In genomic region chr7:132395375-132395774, GRCh38 we compare ENCODE assay signal across 23 cellular contexts.
"Had no signal": no experiment of that assay in that cellular context is flagged by ENCODE, and none has a peak within 500 bp of the region (broad histone marks: within the 10 kb centered on the region; RNA-seq: fewer than 3 reads in every experiment).

No MANE protein-coding gene starts in this region.

- H3K27me3 Mint-ChIP-seq: activated T-cell treated with anti-CD3 and anti-CD28 coated beads, Interleukin-2, amount 50 U/mL, for 24 hours; activated T-helper 17 cell treated with anti-CD3 and anti-CD28 coated beads, Interleukin-2, amount 50 U/mL, for 72 hours had no signal

- H3K4me1 Mint-ChIP-seq: activated T-helper 17 cell treated with anti-CD3 and anti-CD28 coated beads, Interleukin-2, amount 50 U/mL, for 72 hours; stimulated activated naive B cell treated with anti-CD40 and anti-IgM and Interleukin-4, amounts not matched to agents 10 μg/mL and 1 μg/mL and 100 μg/mL, for 72 hours had no signal

- H3K9me3 ChIP-seq: left lung, testis, uterus had no signal

- H3K36me3 ChIP-seq: left lung, uterus had no signal

- DNase-seq: activated CD4-positive, alpha-beta T cell treated with anti-CD3 and anti-CD28 coated beads for 48 hours; activated CD4-positive, CD25-positive, alpha-beta regulatory T cell; activated CD8-positive, alpha-beta memory T cell treated with anti-CD3 and anti-CD28 coated beads for 24 hours; activated CD8-positive, alpha-beta memory T cell treated with anti-CD3 and anti-CD28 coated beads, Interleukin-2, amount 50 U/mL, for 4 hours; activated T-cell treated with anti-CD3 and anti-CD28 coated beads, Interleukin-2, amount 50 U/mL, for 24 hours; amniotic stem cell; cortex of kidney; kidney; left lung; midbrain; nucleus accumbens; small intestine; stimulated activated CD4-positive, alpha-beta T cell treated with anti-CD3 and anti-CD28 coated beads, Interleukin-15, amount 100 ng/mL, for 24 hours; stimulated activated naive B cell treated with anti-CD40 and anti-IgM and Interleukin-4, amounts not matched to agents 10 μg/mL and 1 μg/mL and 100 μg/mL, for 72 hours; testis; trophoblast cell; uterus had no signal

- H3K27me3 ChIP-seq: testis, uterus had no signal

- H3K27ac ChIP-seq: epithelial cell of prostate, left lung, parathyroid adenoma, testis, uterus had no signal

- ATAC-seq: activated naive CD4-positive, alpha-beta T cell treated with anti-CD3 and anti-CD28 coated beads, Interleukin-2, amount 50 U/mL, for 72 hours; activated T-helper 17 cell treated with anti-CD3 and anti-CD28 coated beads, Interleukin-2, amount 50 U/mL, for 72 hours; left lung; sciatic nerve; stimulated activated naive B cell treated with anti-CD40 and anti-IgM and Interleukin-4, amounts not matched to agents 10 μg/mL and 1 μg/mL and 100 μg/mL, for 72 hours had no signal

- H3K4me3 Mint-ChIP-seq: activated T-cell treated with anti-CD3 and anti-CD28 coated beads, Interleukin-2, amount 50 U/mL, for 24 hours; activated T-helper 17 cell treated with anti-CD3 and anti-CD28 coated beads, Interleukin-2, amount 50 U/mL, for 72 hours; nephron; stimulated activated naive B cell treated with anti-CD40 and anti-IgM and Interleukin-4, amounts not matched to agents 10 μg/mL and 1 μg/mL and 100 μg/mL, for 72 hours had no signal

- H3K4me3 ChIP-seq: left lung, testis, uterus had no signal

- H3K36me3 Mint-ChIP-seq: activated naive CD4-positive, alpha-beta T cell treated with anti-CD3 and anti-CD28 coated beads, Interleukin-2, amount 50 U/mL, for 72 hours; stimulated activated naive B cell treated with anti-CD40 and anti-IgM and Interleukin-4, amounts not matched to agents 10 μg/mL and 1 μg/mL and 100 μg/mL, for 72 hours had no signal

- H3K27ac Mint-ChIP-seq: activated naive CD4-positive, alpha-beta T cell treated with anti-CD3 and anti-CD28 coated beads, Interleukin-2, amount 50 U/mL, for 72 hours; activated T-cell treated with anti-CD3 and anti-CD28 coated beads, Interleukin-2, amount 50 U/mL, for 24 hours; activated T-helper 17 cell treated with anti-CD3 and anti-CD28 coated beads, Interleukin-2, amount 50 U/mL, for 72 hours; stimulated activated naive B cell treated with anti-CD40 and anti-IgM and Interleukin-4, amounts not matched to agents 10 μg/mL and 1 μg/mL and 100 μg/mL, for 72 hours had no signal

- H3K9me3 Mint-ChIP-seq: activated naive CD4-positive, alpha-beta T cell treated with anti-CD3 and anti-CD28 coated beads, Interleukin-2, amount 50 U/mL, for 72 hours; activated T-cell treated with anti-CD3 and anti-CD28 coated beads, Interleukin-2, amount 50 U/mL, for 24 hours; activated T-helper 17 cell treated with anti-CD3 and anti-CD28 coated beads, Interleukin-2, amount 50 U/mL, for 72 hours; nephron; stimulated activated naive B cell treated with anti-CD40 and anti-IgM and Interleukin-4, amounts not matched to agents 10 μg/mL and 1 μg/mL and 100 μg/mL, for 72 hours had no signal
